In the genomic region with DNA sequence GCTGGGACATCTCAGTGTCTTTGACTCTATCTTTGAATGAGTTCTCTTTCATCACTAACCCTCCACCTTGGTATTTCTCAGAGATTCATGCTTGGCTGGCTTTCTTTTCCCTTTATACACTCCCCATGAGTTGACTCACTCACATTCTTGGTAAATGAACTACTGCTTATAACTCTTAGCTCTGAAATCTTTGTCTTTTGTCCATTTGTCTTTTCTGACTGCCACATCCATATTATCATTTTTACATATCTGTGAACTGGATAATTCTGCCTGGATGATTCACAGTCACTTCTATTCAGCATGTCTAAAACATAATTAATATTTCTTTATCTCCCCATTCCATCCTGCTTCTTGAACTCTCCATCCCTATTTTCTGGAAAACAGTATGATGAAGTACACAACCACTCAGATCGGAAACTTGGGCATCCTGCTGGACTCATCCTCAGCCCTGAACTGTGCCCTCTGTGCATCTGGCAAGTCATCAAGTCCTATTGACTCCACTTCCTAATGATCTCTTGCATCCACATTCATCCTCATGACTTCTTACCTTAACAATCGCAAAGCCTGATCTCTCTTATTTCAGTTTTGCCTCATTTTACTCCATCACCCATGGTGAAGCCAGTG, we compare ENCODE assay signal across 24 cellular contexts.
A peak's percentile ranks its signal among the peaks of the same experiment; 100 is the strongest.
DNase-seq lines count a peak whose midpoint lies in the region; ATAC-seq, FAIRE-seq and TF ChIP-seq lines count a peak whose summit lies in the region.
"Had no signal": no experiment of that assay in that cellular context is flagged by ENCODE, and none has a peak within 500 bp of the region (broad histone marks: within the 10 kb centered on the region; RNA-seq: fewer than 3 reads in every experiment).

No MANE protein-coding gene starts in this region.

- H3K36me3 Mint-ChIP-seq in astrocyte (ENCODE audit: low read depth, unreplicated experiment): no peaks in the 10 kb centered on the region
- H3K36me3 Mint-ChIP-seq: activated CD4-positive, alpha-beta memory T cell treated with anti-CD3 and anti-CD28 coated beads for 36 hours; activated naive CD4-positive, alpha-beta T cell treated with anti-CD3 and anti-CD28 coated beads, Interleukin-2, amount 10 ng/mL, durations not matched to agents 7 days and 5 days; IgD-negative memory B cell had no signal

- no peaks in the 10 kb centered on the region for H3K79me2 ChIP-seq in astrocyte (ENCODE audit: insufficient read depth, low read length)

- H3K4me3 ChIP-seq in astrocyte (ENCODE audit: insufficient read depth, low read depth, low read length) (no peak overlapping the region), colonic mucosa (no peak overlapping the region)
- H3K4me3 ChIP-seq: heart right ventricle, thoracic aorta had no signal

- H3K27me3 ChIP-seq in astrocyte (ENCODE audit: insufficient read depth, low read length) (no peaks in the 10 kb centered on the region), foreskin keratinocyte (no peaks in the 10 kb centered on the region), colonic mucosa (no peaks in the 10 kb centered on the region)
- H3K27me3 ChIP-seq: heart right ventricle had no signal

- DNase-seq in A172 (ENCODE audit: low spot score) (peak; percentile 75), H54 (ENCODE audit: insufficient read length, low spot score) (peak; percentile 33), astrocyte (ENCODE audit: low read depth) (peak; percentile 92), foreskin keratinocyte (peak; percentile 78 to 92), NCI-H146 (lab: John Stamatoyannopoulos, UW) (no peak), colonic mucosa (no peak), GM10248 (ENCODE audit: extremely low spot score) (no peak)
- DNase-seq: 8988T; activated CD4-positive, alpha-beta memory T cell treated with anti-CD3 and anti-CD28 coated beads for 36 hours; activated naive CD4-positive, alpha-beta T cell treated with anti-CD3 and anti-CD28 coated beads, Interleukin-2, amount 10 ng/mL, durations not matched to agents 7 days and 5 days; activated T-cell treated with anti-CD3 and anti-CD28 coated beads, Interleukin-2, amount 50 U/mL, for 1 hour; DMS153; heart right ventricle; kidney; NCI-H1930; NCI-H510A; nephron progenitor cell; stimulated activated CD4-positive, alpha-beta T cell treated with anti-CD3 and anti-CD28 coated beads, Interleukin-12 subunit alpha, Interleukin-12 subunit beta, amount 100 ng/mL, for 4 hours had no signal

- TF ChIP-seq CTCF in astrocyte (IDR thresholded peaks at IDR 0.05; ENCODE audit: insufficient read depth, low read depth, low read length) (no peak), foreskin keratinocyte (conservative IDR thresholded peaks at IDR 0.05) (no peak), colonic mucosa (IDR thresholded peaks at IDR 0.05) (no peak), GM10248 (IDR thresholded peaks at IDR 0.05; ENCODE audit: control extremely low read depth, extremely low read depth, low read depth, missing control alignments) (no peak)

- peaks cover 28% of the 10 kb centered on the region for H3K4me1 Mint-ChIP-seq in astrocyte (ENCODE audit: low read depth, unreplicated experiment)
- H3K4me1 Mint-ChIP-seq: activated naive CD4-positive, alpha-beta T cell treated with anti-CD3 and anti-CD28 coated beads, Interleukin-2, amount 10 ng/mL, durations not matched to agents 7 days and 5 days; IgD-negative memory B cell; nephron progenitor cell had no signal

- H3K4me3 Mint-ChIP-seq in astrocyte (ENCODE audit: unreplicated experiment): no peak overlapping the region
- H3K4me3 Mint-ChIP-seq: activated CD4-positive, alpha-beta memory T cell treated with anti-CD3 and anti-CD28 coated beads for 36 hours; activated naive CD4-positive, alpha-beta T cell treated with anti-CD3 and anti-CD28 coated beads, Interleukin-2, amount 10 ng/mL, durations not matched to agents 7 days and 5 days; IgD-negative memory B cell; nephron progenitor cell; T-helper 1 cell treated with Interleukin-12 subunit alpha and Interleukin-12 subunit beta and Interleukin-4 antibody, amounts not matched to agents 30 μg/mL and 1 μg/mL, for 36 hours had no signal

- no peaks in the 10 kb centered on the region for H3K36me3 ChIP-seq in astrocyte (ENCODE audit: insufficient read depth, low read length)
- H3K36me3 ChIP-seq in colonic mucosa: no peaks in the 10 kb centered on the region
- H3K36me3 ChIP-seq: heart right ventricle, thoracic aorta had no signal

- H3K27ac Mint-ChIP-seq in astrocyte (ENCODE audit: unreplicated experiment): peak overlapping the region; percentile 83
- H3K27ac Mint-ChIP-seq: activated CD4-positive, alpha-beta memory T cell treated with anti-CD3 and anti-CD28 coated beads for 36 hours; activated naive CD4-positive, alpha-beta T cell treated with anti-CD3 and anti-CD28 coated beads, Interleukin-2, amount 10 ng/mL, durations not matched to agents 7 days and 5 days; IgD-negative memory B cell; nephron progenitor cell; T-helper 1 cell treated with Interleukin-12 subunit alpha and Interleukin-12 subunit beta and Interleukin-4 antibody, amounts not matched to agents 30 μg/mL and 1 μg/mL, for 36 hours had no signal

- no peak for TF ChIP-seq POLR2A in H54 (IDR thresholded peaks at IDR 0.05; ENCODE audit: low read depth, low read length)

- H3K9ac ChIP-seq in astrocyte (ENCODE audit: low read length) (no peak overlapping the region), colonic mucosa (ENCODE audit: low read depth in 2 of 2, low read length in 2 of 2) (no peak overlapping the region)

- peak; percentile 91 for ATAC-seq in foreskin keratinocyte
- no peak for ATAC-seq in HG03139 (IDR thresholded peaks at IDR 0.05; ENCODE audit: unreplicated experiment)
- ATAC-seq: heart right ventricle, Right ventricle myocardium inferior had no signal

- H3K4me2 ChIP-seq in astrocyte (ENCODE audit: low read length): peak overlapping the region; percentile 4

- H3K27ac ChIP-seq in astrocyte (ENCODE audit: low read depth, low read length): no peak overlapping the region
- H3K27ac ChIP-seq in foreskin keratinocyte: no peak overlapping the region
- no peak overlapping the region for H3K27ac ChIP-seq in colonic mucosa
- H3K27ac ChIP-seq: C4-2B, heart right ventricle, thoracic aorta had no signal

- H3K27me3 Mint-ChIP-seq in astrocyte (ENCODE audit: low read depth, unreplicated experiment): peaks cover 8% of the 10 kb centered on the region

- intact Hi-C loops in colonic mucosa (cut with DNase I): no loop called here

- POLR2A ChIA-PET in GM10248 (lab: Yijun Ruan, JAX): no interaction called here

- no peak for FAIRE-seq in H54 (lab: Jason Lieb, UNC)
- FAIRE-seq in astrocyte (lab: Jason Lieb, UNC): no peak
- FAIRE-seq: kidney had no signal

- peaks cover 1% of the 10 kb centered on the region for H3K9me3 Mint-ChIP-seq in astrocyte (ENCODE audit: unreplicated experiment)
- H3K9me3 Mint-ChIP-seq: activated CD4-positive, alpha-beta memory T cell treated with anti-CD3 and anti-CD28 coated beads for 36 hours; activated naive CD4-positive, alpha-beta T cell treated with anti-CD3 and anti-CD28 coated beads, Interleukin-2, amount 10 ng/mL, durations not matched to agents 7 days and 5 days; IgD-negative memory B cell; nephron progenitor cell; T-helper 1 cell treated with Interleukin-12 subunit alpha and Interleukin-12 subunit beta and Interleukin-4 antibody, amounts not matched to agents 30 μg/mL and 1 μg/mL, for 36 hours had no signal

- no peak overlapping the region for H2AFZ ChIP-seq in astrocyte (ENCODE audit: low read depth, low read length)

- CTCF ChIA-PET in GM10248 (lab: Yijun Ruan, JAX): interaction anchor here (1.0 to 1.2 kb wide), 2 partner anchors 13 to 35 kb away, joined by 3 to 4 read pairs; no protein-coding TSS in a partner anchor

- H3K9me3 ChIP-seq in astrocyte (ENCODE audit: insufficient read depth, low read depth, low read length) (no peaks in the 10 kb centered on the region), colonic mucosa (no peaks in the 10 kb centered on the region)
- H3K9me3 ChIP-seq: heart right ventricle, thoracic aorta had no signal

- H4K20me1 ChIP-seq in astrocyte (ENCODE audit: insufficient read depth, low read length): no peaks in the 10 kb centered on the region

- H3K4me1 ChIP-seq in astrocyte (ENCODE audit: insufficient read depth, low read length) (peaks cover 9% of the 10 kb centered on the region), foreskin keratinocyte (peaks cover 7% of the 10 kb centered on the region), colonic mucosa (no peaks in the 10 kb centered on the region)
- H3K4me1 ChIP-seq: heart right ventricle had no signal

Comparison
In these comparisons a context has a peak if more than half of its experiments do, and no peak if none do; other contexts are left out.
1. DNase-seq: peak in A172 (single experiment), H54 (single experiment), astrocyte (single experiment) and foreskin keratinocyte (2 of 2); none in NCI-H146 (single experiment), colonic mucosa (single experiment) and GM10248 (single experiment).